ENCODE assay signal across 8 cellular contexts in genomic region chr2:70516596-70516995, GRCh38. TPM values are rescaled to one million over a fixed set of nuclear protein-coding genes. Genes with fewer than 3 reads are reported as not detected.
DNase-seq lines count a peak whose midpoint lies in the region; ATAC-seq and TF ChIP-seq lines count a peak whose summit lies in the region.

No MANE protein-coding gene starts in this region.

- H3K9me3 ChIP-seq in adrenal gland (replicated peaks in 1 of 3) = no peaks in the 10 kb centered on the region
- no peaks in the 10 kb centered on the region for H3K9me3 ChIP-seq in aorta (ENCODE audit: control insufficient read depth, low read length)
- H3K9me3 ChIP-seq in ascending aorta = no peaks in the 10 kb centered on the region

- ATAC-seq in GM19397 (IDR thresholded peaks at IDR 0.05; ENCODE audit: unreplicated experiment) (peak; percentile 85), HG03159 (IDR thresholded peaks at IDR 0.05; ENCODE audit: unreplicated experiment) (peak; percentile 96), aorta (ENCODE audit: low FRiP score) (no peak)

- H3K27ac ChIP-seq in adrenal gland (no peak overlapping the region), aorta (ENCODE audit: low read depth in 1 of 2, low read length in 2 of 2) (no peak overlapping the region), ascending aorta (no peak overlapping the region)

- no peaks in the 10 kb centered on the region for H3K36me3 ChIP-seq in adrenal gland (replicated peaks in 1 of 2)
- no peaks in the 10 kb centered on the region for H3K36me3 ChIP-seq in aorta (ENCODE audit: control insufficient read depth in 1 of 2, insufficient read depth in 2 of 2, low read length in 1 of 2)
- H3K36me3 ChIP-seq in ascending aorta = no peaks in the 10 kb centered on the region

- DNase-seq in Caki2 (ENCODE audit: low read depth) (peak; percentile 61), adrenal gland (peak; percentile 32 to 75 (median 65)), aorta (no peak), ascending aorta (ENCODE audit: low spot score in 2 of 2) (no peak), putamen (ENCODE audit: low spot score) (no peak)
- no peak for DNase-seq in stimulated activated CD4-positive, alpha-beta T cell treated with anti-CD3 and anti-CD28 coated beads, Interleukin-2, amount 100 ng/mL, for 48 hours

- intact Hi-C loops in adrenal gland (cut with DNase I) = no loop called here
- intact Hi-C loops in aorta (cut with DNase I) = no loop called here
- intact Hi-C loops in ascending aorta (cut with DNase I) = no loop called here

- H3K27me3 ChIP-seq in adrenal gland = no peaks in the 10 kb centered on the region
- no peaks in the 10 kb centered on the region for H3K27me3 ChIP-seq in aorta (ENCODE audit: control insufficient read depth in 1 of 2, insufficient read depth in 2 of 2, low read length in 1 of 2)
- no peaks in the 10 kb centered on the region for H3K27me3 ChIP-seq in ascending aorta

- TF ChIP-seq CTCF in adrenal gland (IDR thresholded peaks at IDR 0.05) (no peak), ascending aorta (IDR thresholded peaks at IDR 0.05) (no peak)

- in situ Hi-C loops in Caki2 (cut with HindIII; ENCODE audit: low pct_unique_long_range_greater_than_20kb, low sequenced_read_pairs) = no loop called here

- H3K4me3 ChIP-seq in adrenal gland (no peak overlapping the region), aorta (ENCODE audit: low read length in 2 of 2) (no peak overlapping the region), ascending aorta (no peak overlapping the region)

- no peak for TF ChIP-seq POLR2A in adrenal gland (IDR thresholded peaks at IDR 0.05)

- WGBS in adrenal gland, 4 donors = 27 to 50% (median 39%) methylated on average over 5 of the region's 5 CpGs
- WGBS in aorta, 2 donors = 71 to 72% methylated on average over 5 of the region's 5 CpGs

- H3K4me1 ChIP-seq in adrenal gland (replicated peaks in 1 of 2) = peaks cover 0 to 8% of the 10 kb centered on the region in 2 donors
- H3K4me1 ChIP-seq in aorta (ENCODE audit: control insufficient read depth in 1 of 2, insufficient read depth in 2 of 2, low read length in 2 of 2) = no peaks in the 10 kb centered on the region
- H3K4me1 ChIP-seq in ascending aorta = no peaks in the 10 kb centered on the region

RNA-seq across cellular contexts. Expression of gene TGFA, which starts 37.0 kb away (rescaled TPM):
- total RNA-seq in Caki2 (2014; rRNA removed; shearing (Covaris generic); ENCODE audit: low replicate concordance) = 84.3 and 116 TPM in 2 replicates
- total RNA-seq in adrenal gland (1 to 10 TPM in 5 of 8 donors, under 1 TPM in 3; 0.41 to 8.2 (median 1.3) TPM), aorta (1 to 10 TPM; 2.0 to 2.5 TPM), ascending aorta (1.8 TPM)
- polyA plus RNA-seq in adrenal gland (under 1 TPM; 0.16 to 0.30 (median 0.26) TPM), aorta (1 to 10 TPM in 1 of 2 donors, under 1 TPM in 1; 0.13 to 1.3 TPM)

Comparison
In these comparisons a context has a peak if more than half of its experiments do, and no peak if none do; other contexts are left out.
1. DNase-seq: peak in Caki2 (single experiment) and adrenal gland (7 of 7); none in aorta (0 of 2), ascending aorta (0 of 2), putamen (single experiment) and stimulated activated CD4-positive, alpha-beta T cell treated with anti-CD3 and anti-CD28 coated beads, Interleukin-2, amount 100 ng/mL, for 48 hours (0 of 2).